Comparison of ENCODE assay signal across 8 cellular contexts in the genomic region with DNA sequence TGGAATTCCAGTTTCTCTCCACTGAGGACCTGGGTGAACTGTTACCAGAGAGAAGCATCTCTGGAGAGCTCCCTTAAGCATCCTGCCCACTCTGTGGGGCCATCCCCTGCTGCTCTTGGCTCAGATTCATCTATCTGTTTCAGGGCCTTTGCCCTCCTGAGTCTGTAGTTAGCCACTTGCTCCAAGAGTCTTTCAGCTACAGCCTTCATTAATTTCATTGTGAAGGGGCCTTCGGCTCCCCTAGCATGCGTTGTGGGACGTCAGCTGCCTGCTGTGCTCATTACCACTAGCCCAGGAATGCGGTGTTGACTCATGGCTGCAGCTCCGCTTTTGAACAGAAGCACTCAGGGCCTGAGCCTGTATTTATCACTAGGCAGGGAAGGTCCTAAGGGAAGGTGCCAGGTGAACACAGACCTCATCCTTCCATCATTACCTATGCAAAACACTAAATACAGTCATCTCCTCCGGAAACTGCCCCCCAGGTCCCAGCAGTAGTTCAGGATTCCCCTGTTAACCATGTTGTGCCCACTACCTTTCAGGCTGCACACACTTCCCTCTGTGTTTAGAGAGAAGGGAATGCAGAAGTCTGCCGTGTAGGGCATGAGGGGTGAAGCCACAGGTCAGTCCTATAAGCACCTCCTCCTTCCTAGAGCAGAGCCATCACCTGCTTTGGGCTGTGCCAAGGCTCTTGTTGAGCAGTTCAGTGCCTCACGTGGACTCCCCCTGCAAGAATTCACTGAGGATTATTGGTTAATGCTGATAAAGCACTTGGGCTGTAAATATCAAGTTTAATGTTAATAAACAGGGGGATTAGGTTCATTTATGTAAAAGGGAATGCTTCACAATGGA.
DNase-seq lines count a peak whose midpoint lies in the region; ATAC-seq lines count a peak whose summit lies in the region.

No MANE protein-coding gene starts in this region.

- peak overlapping the region; percentile 16 for H3K18ac ChIP-seq in neuronal stem cell (ENCODE audit: low read length)

- POLR2A ChIA-PET in activated CD8-positive, alpha-beta T cell treated with anti-CD3 and anti-CD28 coated beads, Interleukin-2, amount 10 ng/mL, durations not matched to agents 7 days and 5 days (lab: Charles Lee), result no interaction called here

- H3K9ac ChIP-seq in NT2/D1 (ENCODE audit: insufficient read length, low read depth), result peak overlapping the region; percentile 0
- no peak overlapping the region for H3K9ac ChIP-seq in neuronal stem cell (ENCODE audit: low read depth, low read length, poor library complexity)

- H3K9me3 ChIP-seq in NT2/D1 (ENCODE audit: insufficient read depth, low read length) (no peaks in the 10 kb centered on the region), neuronal stem cell (replicated peaks in 1 of 2; ENCODE audit: control insufficient read depth in 2 of 2, insufficient read depth in 1 of 2, low read depth in 1 of 2, low read length in 2 of 2) (no peaks in the 10 kb centered on the region)

- peak overlapping the region; percentile 47 for H2AFZ ChIP-seq in neuronal stem cell (ENCODE audit: low read length)

- no peak overlapping the region for H3K27ac Mint-ChIP-seq in activated CD8-positive, alpha-beta T cell treated with anti-CD3 and anti-CD28 coated beads, Interleukin-2, amount 10 ng/mL, durations not matched to agents 7 days and 5 days

- H4K8ac ChIP-seq in neuronal stem cell (ENCODE audit: low read depth, low read length), result no peak overlapping the region

- no peak overlapping the region for H4K91ac ChIP-seq in neuronal stem cell (ENCODE audit: low read depth, low read length, poor library complexity)

- no peak overlapping the region for H3K4me2 ChIP-seq in neuronal stem cell (ENCODE audit: insufficient read depth, low read length, poor library complexity, severe bottlenecking)

- peaks cover 2% of the 10 kb centered on the region for H3K27me3 Mint-ChIP-seq in activated CD8-positive, alpha-beta T cell treated with anti-CD3 and anti-CD28 coated beads, Interleukin-2, amount 10 ng/mL, durations not matched to agents 7 days and 5 days (ENCODE audit: low read depth)

- no peak for ATAC-seq in HG03175 (IDR thresholded peaks at IDR 0.05; ENCODE audit: unreplicated experiment)
- ATAC-seq in activated CD8-positive, alpha-beta T cell treated with anti-CD3 and anti-CD28 coated beads, Interleukin-2, amount 10 ng/mL, durations not matched to agents 7 days and 5 days, result no peak

- H3K27ac ChIP-seq in neuronal stem cell (replicated peaks; ENCODE audit: low read length), result peak overlapping the region; percentile 72

- DNase-seq in EH (ENCODE audit: low read depth) (peak; percentile 98), NT2/D1 (ENCODE audit: low read depth, low spot score) (peak; percentile 98), fibroblast of gingiva (ENCODE audit: low read depth) (peak; percentile 86), neuronal stem cell (ENCODE audit: low spot score) (peak; percentile 62), NCI-H187 treated with DMSO at 0.1 percent for 48 hours (lab: John Stamatoyannopoulos, UW) (no peak)
- DNase-seq in activated CD8-positive, alpha-beta T cell treated with anti-CD3 and anti-CD28 coated beads, Interleukin-2, amount 10 ng/mL, durations not matched to agents 7 days and 5 days, result no peak
- DNase-seq in activated T-cell treated with anti-CD3 and anti-CD28 coated beads, Interleukin-2, amount 50 U/mL, for 1 hour, result no peak

- no peak overlapping the region for H2BK15ac ChIP-seq in neuronal stem cell (ENCODE audit: low read length)

- no peaks in the 10 kb centered on the region for H3K36me3 ChIP-seq in NT2/D1 (ENCODE audit: insufficient read depth, insufficient read length, low read length)
- no peaks in the 10 kb centered on the region for H3K36me3 ChIP-seq in neuronal stem cell (replicated peaks in 1 of 2; ENCODE audit: control insufficient read depth in 2 of 2, insufficient read depth in 2 of 2, low read length in 2 of 2)

- peaks cover 34% of the 10 kb centered on the region for H3K4me1 ChIP-seq in NT2/D1 (ENCODE audit: insufficient read depth, insufficient read length)
- H3K4me1 ChIP-seq in neuronal stem cell (ENCODE audit: control insufficient read depth in 2 of 2, insufficient read depth in 1 of 2, low read depth in 1 of 2, low read length in 2 of 2), result peaks cover 0 to 24% of the 10 kb centered on the region in 2 donors

- H3K27me3 ChIP-seq in NT2/D1 (ENCODE audit: insufficient read depth, insufficient read length) (no peaks in the 10 kb centered on the region), neuronal stem cell (ENCODE audit: control insufficient read depth in 3 of 3, insufficient read depth in 3 of 3, low read depth in 1 of 3, low read length in 3 of 3) (no peaks in the 10 kb centered on the region)

- no peaks in the 10 kb centered on the region for H3K9me3 Mint-ChIP-seq in activated CD8-positive, alpha-beta T cell treated with anti-CD3 and anti-CD28 coated beads, Interleukin-2, amount 10 ng/mL, durations not matched to agents 7 days and 5 days (ENCODE audit: insufficient read depth)

- H3K79me1 ChIP-seq in neuronal stem cell (ENCODE audit: low read depth, low read length), result no peaks in the 10 kb centered on the region

- no peak overlapping the region for H3K4me3 Mint-ChIP-seq in activated CD8-positive, alpha-beta T cell treated with anti-CD3 and anti-CD28 coated beads, Interleukin-2, amount 10 ng/mL, durations not matched to agents 7 days and 5 days

- H2BK120ac ChIP-seq in neuronal stem cell (ENCODE audit: low read depth, low read length), result no peak overlapping the region

- no CpG with 5 or more reads among the region's 8 CpGs for WGBS in neuronal stem cell (ENCODE audit: extremely low coverage in 2 of 2, insufficient read length in 2 of 2, insufficient replicate concordance in 1 of 2), 2 donors

- CTCF ChIA-PET in activated CD8-positive, alpha-beta T cell treated with anti-CD3 and anti-CD28 coated beads, Interleukin-2, amount 10 ng/mL, durations not matched to agents 7 days and 5 days (lab: Charles Lee), result no interaction called here

- H3K23ac ChIP-seq in neuronal stem cell (ENCODE audit: low read depth, low read length, poor library complexity), result no peak overlapping the region

- no peak overlapping the region for H2BK5ac ChIP-seq in neuronal stem cell (ENCODE audit: low read length)

- no peak overlapping the region for H3K4ac ChIP-seq in neuronal stem cell (ENCODE audit: low read length)

- H2AK5ac ChIP-seq in neuronal stem cell (ENCODE audit: low read depth, low read length), result no peak overlapping the region

- H2BK12ac ChIP-seq in neuronal stem cell (ENCODE audit: low read length), result no peak overlapping the region

- no peak overlapping the region for H3K14ac ChIP-seq in neuronal stem cell (ENCODE audit: low read length)

- H3K4me3 ChIP-seq in NT2/D1 (ENCODE audit: insufficient read length, low read depth) (no peak overlapping the region), neuronal stem cell (ENCODE audit: low read length in 2 of 2) (no peak overlapping the region)

- H3K4me1 Mint-ChIP-seq in activated CD8-positive, alpha-beta T cell treated with anti-CD3 and anti-CD28 coated beads, Interleukin-2, amount 10 ng/mL, durations not matched to agents 7 days and 5 days (ENCODE audit: low read depth), result no peaks in the 10 kb centered on the region

- no peaks in the 10 kb centered on the region for H3K36me3 Mint-ChIP-seq in activated CD8-positive, alpha-beta T cell treated with anti-CD3 and anti-CD28 coated beads, Interleukin-2, amount 10 ng/mL, durations not matched to agents 7 days and 5 days (ENCODE audit: low read depth)

Comparison
In these comparisons a context has a peak if more than half of its experiments do, and no peak if none do; other contexts are left out.
1. DNase-seq: peak in EH (single experiment), NT2/D1 (single experiment), fibroblast of gingiva (single experiment) and neuronal stem cell (single experiment); none in activated CD8-positive, alpha-beta T cell treated with anti-CD3 and anti-CD28 coated beads, Interleukin-2, amount 10 ng/mL, durations not matched to agents 7 days and 5 days (single experiment), NCI-H187 treated with DMSO at 0.1 percent for 48 hours (single experiment) and activated T-cell treated with anti-CD3 and anti-CD28 coated beads, Interleukin-2, amount 50 U/mL, for 1 hour (single experiment).